9 cellular contexts compared by ENCODE assay signal in the genomic region with DNA sequence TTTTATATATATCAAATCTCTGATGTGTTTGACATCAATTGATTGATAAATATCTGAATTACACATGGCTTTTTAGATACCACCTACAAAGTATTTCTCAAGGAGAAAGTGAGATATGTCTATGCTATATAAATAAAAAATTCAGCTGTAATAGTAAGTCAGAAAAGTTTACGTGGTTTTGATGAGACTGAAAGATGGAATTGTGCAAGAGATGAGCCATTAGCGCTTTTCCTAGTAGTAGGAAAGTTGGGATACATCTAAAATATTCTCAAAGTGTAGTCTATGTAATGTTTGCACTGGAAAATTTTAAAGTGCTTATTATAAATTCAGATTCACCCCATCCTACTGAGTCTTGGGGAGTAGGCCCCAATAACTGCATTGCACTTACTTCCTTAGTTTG.
"Had no signal": no experiment of that assay in that cellular context is flagged by ENCODE, and none has a peak within 500 bp of the region (broad histone marks: within the 10 kb centered on the region; RNA-seq: fewer than 3 reads in every experiment).

No MANE protein-coding gene starts in this region.

- DNase-seq: GM23248, GOT3, H7, H9, HCEC 1CT, HFFc6 had no signal

- H3K9ac ChIP-seq: GM23248 had no signal

- H3K27ac ChIP-seq: GM23248 had no signal

- H3K9me3 ChIP-seq: HAP-1 had no signal

- ATAC-seq: GM23338, HCT116 had no signal

- H2AFZ ChIP-seq: GM23248, GM23338 had no signal

- H3K4me3 ChIP-seq: GM23248, GM23338, HAP-1 had no signal

- H3K4me1 ChIP-seq: HAP-1 had no signal

- H3K4me2 ChIP-seq: GM23338 had no signal

- H3K36me3 ChIP-seq: HAP-1 had no signal
